ENCODE assay signal across 30 cellular contexts in genomic region chr17:73223626-73224616, GRCh38. TPM values are rescaled to one million over a fixed set of nuclear protein-coding genes. Genes with fewer than 3 reads are reported as not detected.
DNase-seq lines count a peak whose midpoint lies in the region; ATAC-seq and TF ChIP-seq lines count a peak whose summit lies in the region.
"Had no signal": no experiment of that assay in that cellular context is flagged by ENCODE, and none has a peak within 500 bp of the region (broad histone marks: within the 10 kb centered on the region; RNA-seq: fewer than 3 reads in every experiment).

No MANE protein-coding gene starts in this region.

- H3K4me1 ChIP-seq in SJSA1 (replicated peaks) (peaks cover 50% of the 10 kb centered on the region), heart right ventricle (peaks cover 0 to 43% (median 22%) of the 10 kb centered on the region in 9 donors), stomach (peaks cover 21 to 47% (median 30%) of the 10 kb centered on the region in 4 donors)

- ATAC-seq in natural killer cell treated with Interleukin-12 subunit alpha and Interleukin-12 subunit beta and Interleukin-15 and Interleukin-18, amount 100 ng/mL, for 72 hours = no peak
- no peak for ATAC-seq in natural killer cell
- ATAC-seq in heart right ventricle = no peak
- ATAC-seq in GM19324 (IDR thresholded peaks at IDR 0.05; ENCODE audit: low FRiP score, unreplicated experiment) = no peak
- ATAC-seq: gastrocnemius medialis, left lobe of liver had no signal

- H3K4me1 Mint-ChIP-seq in natural killer cell treated with Interleukin-12 subunit alpha and Interleukin-12 subunit beta and Interleukin-15 and Interleukin-18, amount 100 ng/mL, for 72 hours (ENCODE audit: low read depth in 2 of 2) = peaks cover 29 to 42% of the 10 kb centered on the region in 2 donors
- H3K4me1 Mint-ChIP-seq in natural killer cell = peaks cover 35 to 37% of the 10 kb centered on the region in 2 donors

- TF ChIP-seq CTCF in natural killer cell (IDR thresholded peaks at IDR 0.05) (no peak), heart right ventricle (IDR thresholded peaks at IDR 0.05) (no peak), stomach (IDR thresholded peaks at IDR 0.05) (no peak)

- no peaks in the 10 kb centered on the region for H3K9me3 Mint-ChIP-seq in natural killer cell treated with Interleukin-12 subunit alpha and Interleukin-12 subunit beta and Interleukin-15 and Interleukin-18, amount 100 ng/mL, for 72 hours
- no peaks in the 10 kb centered on the region for H3K9me3 Mint-ChIP-seq in natural killer cell
- H3K9me3 Mint-ChIP-seq: activated CD4-positive, alpha-beta T cell treated with anti-CD3 and anti-CD28 coated beads, Interleukin-2, amount 10 ng/mL, durations not matched to agents 7 days and 5 days; activated T-cell treated with anti-CD3 and anti-CD28 coated beads, Interleukin-2, amount 50 U/mL, for 24 hours; H9; naive B cell; stimulated activated naive CD8-positive, alpha-beta T cell treated with anti-CD3 and anti-CD28 coated beads, Interleukin-15, Interleukin-2, amounts not matched to agents 100 ng/mL and 50 ng/mL, for 24 hours had no signal

- H3K4me3 ChIP-seq in SJSA1 = no peak overlapping the region
- H3K4me3 ChIP-seq in heart right ventricle = no peak overlapping the region
- no peak overlapping the region for H3K4me3 ChIP-seq in stomach
- H3K4me3 ChIP-seq: esophagus squamous epithelium, gastrocnemius medialis, hepatocyte, MG63, tibial artery had no signal

- H3K4me3 Mint-ChIP-seq in natural killer cell treated with Interleukin-12 subunit alpha and Interleukin-12 subunit beta and Interleukin-15 and Interleukin-18, amount 100 ng/mL, for 72 hours = peak overlapping the region; percentile 70
- no peak overlapping the region for H3K4me3 Mint-ChIP-seq in natural killer cell
- H3K4me3 Mint-ChIP-seq: activated CD4-positive, alpha-beta T cell treated with anti-CD3 and anti-CD28 coated beads, Interleukin-2, amount 10 ng/mL, durations not matched to agents 7 days and 5 days; activated T-cell treated with anti-CD3 and anti-CD28 coated beads, Interleukin-2, amount 50 U/mL, for 24 hours; H9; naive B cell; stimulated activated naive CD8-positive, alpha-beta T cell treated with anti-CD3 and anti-CD28 coated beads, Interleukin-15, Interleukin-2, amounts not matched to agents 100 ng/mL and 50 ng/mL, for 24 hours had no signal

- H3K27me3 ChIP-seq in SJSA1 (replicated peaks) (no peaks in the 10 kb centered on the region), heart right ventricle (no peaks in the 10 kb centered on the region), stomach (no peaks in the 10 kb centered on the region)
- H3K27me3 ChIP-seq: BE2C, brain microvascular endothelial cell, esophagus squamous epithelium, gastrocnemius medialis, hepatocyte, MG63, tibial artery had no signal

- peaks cover 6% of the 10 kb centered on the region for H3K36me3 Mint-ChIP-seq in natural killer cell treated with Interleukin-12 subunit alpha and Interleukin-12 subunit beta and Interleukin-15 and Interleukin-18, amount 100 ng/mL, for 72 hours
- no peaks in the 10 kb centered on the region for H3K36me3 Mint-ChIP-seq in natural killer cell
- H3K36me3 Mint-ChIP-seq: naive B cell had no signal

- H3K27ac ChIP-seq in SJSA1 (peak overlapping the region; percentile 27; the same call in 1 of the 2 replicates), heart right ventricle (no peak overlapping the region), stomach (no peak overlapping the region)
- H3K27ac ChIP-seq: brain microvascular endothelial cell, hepatocyte, tibial artery had no signal

- peaks cover 61% of the 10 kb centered on the region for H3K36me3 ChIP-seq in SJSA1
- peaks cover 0 to 40% (median 0%) of the 10 kb centered on the region in 9 donors for H3K36me3 ChIP-seq in heart right ventricle
- H3K36me3 ChIP-seq in stomach = peaks cover 0 to 16% (median 11%) of the 10 kb centered on the region in 4 donors
- H3K36me3 ChIP-seq: brain microvascular endothelial cell, gastrocnemius medialis, tibial artery had no signal

- no peak for TF ChIP-seq EP300 in stomach (IDR thresholded peaks at IDR 0.05)

- no peaks in the 10 kb centered on the region for H3K27me3 Mint-ChIP-seq in natural killer cell treated with Interleukin-12 subunit alpha and Interleukin-12 subunit beta and Interleukin-15 and Interleukin-18, amount 100 ng/mL, for 72 hours
- no peaks in the 10 kb centered on the region for H3K27me3 Mint-ChIP-seq in natural killer cell (ENCODE audit: low read depth in 2 of 2)
- H3K27me3 Mint-ChIP-seq: activated CD4-positive, alpha-beta T cell treated with anti-CD3 and anti-CD28 coated beads, Interleukin-2, amount 10 ng/mL, durations not matched to agents 7 days and 5 days; activated T-cell treated with anti-CD3 and anti-CD28 coated beads, Interleukin-2, amount 50 U/mL, for 24 hours; naive B cell; stimulated activated naive CD8-positive, alpha-beta T cell treated with anti-CD3 and anti-CD28 coated beads, Interleukin-15, Interleukin-2, amounts not matched to agents 100 ng/mL and 50 ng/mL, for 24 hours had no signal

- intact Hi-C loops in natural killer cell (cut with micrococcal nuclease) = no loop called here
- intact Hi-C loops in heart right ventricle (cut with DNase I) = no loop called here
- intact Hi-C loops in stomach (cut with DNase I; ENCODE audit: low total_unique reads) = no loop called here

- no peak for DNase-seq in natural killer cell treated with Interleukin-12 subunit alpha and Interleukin-12 subunit beta and Interleukin-15 and Interleukin-18, amount 100 ng/mL, for 72 hours (ENCODE audit: low spot score)
- DNase-seq in natural killer cell (no peak), SJSA1 (ENCODE audit: low read depth in 1 of 2, low spot score in 2 of 2) (peak in 1 of 2 experiments; percentile 27), dermis blood vessel endothelial cell (peak; percentile 46), heart right ventricle (no peak), stomach (no peak), NCI-H510A (lab: John Stamatoyannopoulos, UW) (no peak)
- DNase-seq: activated CD4-positive, alpha-beta T cell treated with anti-CD3 and anti-CD28 coated beads, Interleukin-2, amount 10 ng/mL, durations not matched to agents 7 days and 5 days; activated gamma-delta T cell treated with Interleukin-2 at 50 U/mL for 16 hours; activated T-cell treated with anti-CD3 and anti-CD28 coated beads, Interleukin-2, amount 50 U/mL, for 24 hours; amniotic stem cell; BE2C; brain microvascular endothelial cell; COR-L47; DMS53; esophagus squamous epithelium; gastrocnemius medialis; H9; MG63; naive B cell; NCI-H1436 treated with DMSO at 0.1 percent for 48 hours; NCI-H2107; NCI-H446 treated with DMSO at 0.1 percent for 48 hours; T-helper 9 cell; tibial artery had no signal

- TF ChIP-seq POLR2A in stomach (IDR thresholded peaks at IDR 0.05) = no peak

- 88% methylated on average over 4 of the region's 4 CpGs for WGBS in heart right ventricle, 2 donors
- WGBS in stomach, 5 donors = 94 to 98% (median 95%) methylated on average over 4 of the region's 4 CpGs

- no peaks in the 10 kb centered on the region for H3K9me3 ChIP-seq in SJSA1 (replicated peaks)
- no peaks in the 10 kb centered on the region for H3K9me3 ChIP-seq in heart right ventricle
- H3K9me3 ChIP-seq in stomach = no peaks in the 10 kb centered on the region
- H3K9me3 ChIP-seq: BE2C, esophagus squamous epithelium, gastrocnemius medialis, MG63, tibial artery had no signal

- peak overlapping the region; percentile 61 to 62 for H3K27ac Mint-ChIP-seq in natural killer cell treated with Interleukin-12 subunit alpha and Interleukin-12 subunit beta and Interleukin-15 and Interleukin-18, amount 100 ng/mL, for 72 hours
- H3K27ac Mint-ChIP-seq in natural killer cell = peak overlapping the region in 1 of 2 donors; percentile 54
- H3K27ac Mint-ChIP-seq: activated T-cell treated with anti-CD3 and anti-CD28 coated beads, Interleukin-2, amount 50 U/mL, for 24 hours had no signal

RNA-seq across cellular contexts. Expression of gene COG1, which starts 31.1 kb away (rescaled TPM):
- 10 to 100 TPM; 27.4 to 28.0 TPM for total RNA-seq in natural killer cell treated with Interleukin-12 subunit alpha and Interleukin-12 subunit beta and Interleukin-15 and Interleukin-18, amount 100 ng/mL, for 72 hours
- 10 to 100 TPM; 64.1 to 73.2 (median 68.3) TPM for total RNA-seq in natural killer cell
- 20.2 and 29.3 TPM in 2 replicates for total RNA-seq in SJSA1 (2014; rRNA removed; shearing (Covaris generic))
- 18.0 and 22.2 TPM in 2 replicates for total RNA-seq in dermis blood vessel endothelial cell
- total RNA-seq in heart right ventricle = 10 to 100 TPM; 44.4 to 70.6 (median 58.0) TPM
- polyA plus RNA-seq in heart right ventricle = 10 to 100 TPM; 27.1 to 97.2 TPM
- total RNA-seq in stomach = 10 to 100 TPM; 13.4 to 68.9 (median 25.9) TPM
- 10 to 100 TPM; 11.6 to 18.0 (median 15.4) TPM for polyA plus RNA-seq in stomach

RNA-seq across cellular contexts. Expression of gene CPSF4L, which starts 37.8 kb away (rescaled TPM):
- not detected for total RNA-seq in natural killer cell treated with Interleukin-12 subunit alpha and Interleukin-12 subunit beta and Interleukin-15 and Interleukin-18, amount 100 ng/mL, for 72 hours
- total RNA-seq in natural killer cell = not detected
- total RNA-seq in SJSA1 (2014; rRNA removed; shearing (Covaris generic)) = 0.21 TPM in 1 of 2 replicates, not detected in the other
- total RNA-seq in dermis blood vessel endothelial cell = not detected in 2 replicates
- total RNA-seq in heart right ventricle = not detected
- not detected for polyA plus RNA-seq in heart right ventricle
- not detected for total RNA-seq in stomach
- polyA plus RNA-seq in stomach = not detected
- total RNA-seq: activated CD4-positive, alpha-beta T cell treated with anti-CD3 and anti-CD28 coated beads, Interleukin-2, amount 10 ng/mL, durations not matched to agents 7 days and 5 days; esophagus squamous epithelium; gastrocnemius medialis; H9; hepatocyte; OCI-LY7 had no signal
- polyA plus RNA-seq: hepatocyte had no signal

RNA-seq across cellular contexts. Expression of gene SSTR2, which starts 59.1 kb away (rescaled TPM):
- total RNA-seq in natural killer cell treated with Interleukin-12 subunit alpha and Interleukin-12 subunit beta and Interleukin-15 and Interleukin-18, amount 100 ng/mL, for 72 hours = not detected
- total RNA-seq in natural killer cell (not detected), dermis blood vessel endothelial cell (not detected in 2 replicates), heart right ventricle (1 to 10 TPM in 2 of 10 donors, under 1 TPM in 8; 0.04 to 1.2 (median 0.44) TPM), stomach (10 to 100 TPM in 1 of 5 donors, 1 to 10 TPM in 2, under 1 TPM in 2; under 0.01 to 21.1 (median 1.1) TPM)
- under 0.01 TPM in 1 of 2 replicates, not detected in the other for total RNA-seq in SJSA1 (2014; rRNA removed; shearing (Covaris generic))
- polyA plus RNA-seq in heart right ventricle (under 1 TPM; 0.16 to 0.37 TPM), stomach (under 1 TPM; 0.38 to 0.76 (median 0.62) TPM)
- total RNA-seq: activated CD4-positive, alpha-beta T cell treated with anti-CD3 and anti-CD28 coated beads, Interleukin-2, amount 10 ng/mL, durations not matched to agents 7 days and 5 days; OCI-LY7 had no signal
